In the genomic region with DNA sequence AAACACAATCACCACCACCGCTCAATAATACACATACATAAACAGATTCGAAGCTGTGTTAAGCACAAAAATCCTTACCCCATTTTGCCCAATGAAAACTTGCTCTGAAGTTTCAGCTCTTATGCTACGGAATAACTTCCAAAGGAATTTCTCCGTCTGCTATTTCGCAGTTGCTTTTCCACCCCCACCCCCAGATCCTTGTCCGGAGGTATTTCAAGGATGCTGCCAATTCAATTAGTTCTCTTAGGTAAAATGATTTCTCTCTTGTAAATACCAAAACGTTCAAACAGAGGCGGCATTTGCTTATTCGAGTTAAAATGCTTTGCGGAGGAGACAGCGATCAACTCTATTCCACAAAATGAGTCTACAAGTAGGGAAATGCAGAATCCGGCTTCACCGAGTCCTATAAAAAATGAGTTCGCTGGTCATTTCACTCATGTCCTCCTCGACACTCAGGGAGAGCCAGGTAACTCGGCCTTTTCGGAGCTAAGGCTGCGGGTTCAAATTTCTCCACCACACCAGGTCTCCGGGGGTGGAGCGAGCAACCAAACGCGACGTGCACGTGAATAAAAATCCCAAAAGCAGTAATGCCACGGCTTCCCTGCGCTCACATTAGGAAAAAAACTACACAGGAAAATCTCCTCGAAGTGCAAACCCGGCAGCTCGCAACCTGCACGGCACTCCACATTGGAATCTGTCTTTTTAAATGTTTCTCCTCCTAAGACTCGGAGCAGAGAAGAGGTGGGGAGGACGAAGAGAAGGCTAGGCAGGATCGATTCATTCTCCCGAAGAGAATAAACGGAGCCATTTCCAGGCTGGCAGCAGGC, we compare ENCODE assay signal across 8 cellular contexts. TPM values are rescaled to one million over a fixed set of nuclear protein-coding genes. Genes with fewer than 3 reads are reported as not detected.
A peak's percentile ranks its signal among the peaks of the same experiment; 100 is the strongest.
DNase-seq lines count a peak whose midpoint lies in the region; ATAC-seq and TF ChIP-seq lines count a peak whose summit lies in the region.

No MANE protein-coding gene starts in this region.

- no peaks in the 10 kb centered on the region for H3K9me3 Mint-ChIP-seq in activated CD4-positive, alpha-beta T cell treated with anti-CD3 and anti-CD28 coated beads, Interleukin-2, amount 10 ng/mL, durations not matched to agents 24 days and 14 days

- no peaks in the 10 kb centered on the region for H3K27me3 ChIP-seq in MG63

- intact Hi-C loops in activated CD4-positive, alpha-beta T cell treated with anti-CD3 and anti-CD28 coated beads, Interleukin-2, amount 10 ng/mL, durations not matched to agents 24 days and 14 days (cut with micrococcal nuclease): loop anchor here (2.0 to 10.0 kb wide), 3 partner anchors 276 to 894 kb away; a partner anchor contains a TSS

- H3K27me3 Mint-ChIP-seq in activated CD4-positive, alpha-beta T cell treated with anti-CD3 and anti-CD28 coated beads, Interleukin-2, amount 10 ng/mL, durations not matched to agents 24 days and 14 days: peaks cover 26% of the 10 kb centered on the region

- H3K9me3 ChIP-seq in MG63: no peaks in the 10 kb centered on the region

- peaks cover 44% of the 10 kb centered on the region for H3K4me1 Mint-ChIP-seq in activated CD4-positive, alpha-beta T cell treated with anti-CD3 and anti-CD28 coated beads, Interleukin-2, amount 10 ng/mL, durations not matched to agents 24 days and 14 days

- peak; percentile 70 for DNase-seq in activated CD4-positive, alpha-beta T cell treated with anti-CD3 and anti-CD28 coated beads, Interleukin-2, amount 10 ng/mL, durations not matched to agents 24 days and 14 days
- no peak for DNase-seq in activated CD4-positive, alpha-beta T cell treated with anti-CD3 and anti-CD28 coated beads for 4 hours
- DNase-seq in MG63 (peak; percentile 18), astrocyte of the cerebellum (ENCODE audit: low read depth) (no peak), iris pigment epithelial cell (ENCODE audit: low read depth) (peak; percentile 24), NCI-H446 treated with DMSO at 0.1 percent for 48 hours (lab: John Stamatoyannopoulos, UW) (no peak)
- DNase-seq in stimulated activated naive CD8-positive, alpha-beta T cell treated with anti-CD3 and anti-CD28 coated beads, Interleukin-15, Interleukin-2, amounts not matched to agents 100 U/mL and 50 U/mL, for 24 hours: peak; percentile 17

- peak overlapping the region; percentile 78 for H3K27ac Mint-ChIP-seq in activated CD4-positive, alpha-beta T cell treated with anti-CD3 and anti-CD28 coated beads, Interleukin-2, amount 10 ng/mL, durations not matched to agents 24 days and 14 days

- no peak for TF ChIP-seq CTCF in astrocyte of the cerebellum (IDR thresholded peaks at IDR 0.05; ENCODE audit: low read depth, low read length, missing control alignments)

- peak overlapping the region; percentile 80 for H3K4me3 ChIP-seq in MG63
- H3K4me3 ChIP-seq in astrocyte of the cerebellum (ENCODE audit: low read depth, low read length): peak overlapping the region; percentile 74

- in situ Hi-C loops in astrocyte of the cerebellum (cut with HindIII; ENCODE audit: low sequenced_read_pairs): no loop called here

- H3K4me3 Mint-ChIP-seq in activated CD4-positive, alpha-beta T cell treated with anti-CD3 and anti-CD28 coated beads, Interleukin-2, amount 10 ng/mL, durations not matched to agents 24 days and 14 days: peak overlapping the region; percentile 86

- H3K36me3 Mint-ChIP-seq in activated CD4-positive, alpha-beta T cell treated with anti-CD3 and anti-CD28 coated beads, Interleukin-2, amount 10 ng/mL, durations not matched to agents 24 days and 14 days (ENCODE audit: low read depth): peaks cover 6% of the 10 kb centered on the region

- H3K36me3 ChIP-seq in MG63: no peaks in the 10 kb centered on the region

- no peak for ATAC-seq in stimulated activated naive CD8-positive, alpha-beta T cell treated with anti-CD3 and anti-CD28 coated beads, Interleukin-15, Interleukin-2, amounts not matched to agents 100 U/mL and 50 U/mL, for 24 hours
- no peak for ATAC-seq in GM21526 (IDR thresholded peaks at IDR 0.05; ENCODE audit: low FRiP score, unreplicated experiment)

RNA-seq across cellular contexts. Expression of a gene that starts 1.0 kb away (rescaled TPM):
- 13.8 and 15.0 TPM in 2 replicates for total RNA-seq in activated CD4-positive, alpha-beta T cell treated with anti-CD3 and anti-CD28 coated beads, Interleukin-2, amount 10 ng/mL, durations not matched to agents 24 days and 14 days
- 6.3 and 12.0 TPM in 2 replicates for total RNA-seq in MG63 (2014; rRNA removed; shearing (Covaris generic); ENCODE audit: low replicate concordance)

Comparison
In these comparisons a context has a peak if more than half of its experiments do, and no peak if none do; other contexts are left out.
1. DNase-seq: peak in activated CD4-positive, alpha-beta T cell treated with anti-CD3 and anti-CD28 coated beads, Interleukin-2, amount 10 ng/mL, durations not matched to agents 24 days and 14 days (single experiment), MG63 (single experiment), iris pigment epithelial cell (single experiment) and stimulated activated naive CD8-positive, alpha-beta T cell treated with anti-CD3 and anti-CD28 coated beads, Interleukin-15, Interleukin-2, amounts not matched to agents 100 U/mL and 50 U/mL, for 24 hours (single experiment); none in activated CD4-positive, alpha-beta T cell treated with anti-CD3 and anti-CD28 coated beads for 4 hours (0 of 2), astrocyte of the cerebellum (single experiment) and NCI-H446 treated with DMSO at 0.1 percent for 48 hours (single experiment).